In genomic region chr1:41514381-41514780, GRCh38 we compare ENCODE assay signal across 1 cellular context.
TF ChIP-seq lines count a peak whose summit lies in the region.

No MANE protein-coding gene starts in this region.

TF ChIP-seq in HepG2, 621 proteins besides CTCF, POLR2A, EP300 and RAD21 (continued from another document):
- TF ChIP-seq BCL3 (CRISPR knock-in tag; IDR thresholded peaks at IDR 0.05): no peak
- TF ChIP-seq ZNF790 (CRISPR knock-in tag; IDR thresholded peaks at IDR 0.05; ENCODE audit: borderline replicate concordance): no peak
TF ChIP-seq in HepG2: peak in this region for 1.
